ENCODE assay signal across 6 cellular contexts in genomic region chr2:219551863-219552381, GRCh38. TPM values are rescaled to one million over a fixed set of nuclear protein-coding genes. Genes with fewer than 3 reads are reported as not detected.
DNase-seq lines count a peak whose midpoint lies in the region; ATAC-seq and TF ChIP-seq lines count a peak whose summit lies in the region.

No MANE protein-coding gene starts in this region.

- no peak overlapping the region for H3K27ac Mint-ChIP-seq in activated T-cell treated with anti-CD3 and anti-CD28 coated beads, Interleukin-2, amount 50 U/mL, for 24 hours

- peaks cover 7% of the 10 kb centered on the region for H3K4me1 ChIP-seq in hepatocyte (ENCODE audit: insufficient read depth)
- H3K4me1 ChIP-seq in upper lobe of right lung = peaks cover 11% of the 10 kb centered on the region

- H3K27me3 ChIP-seq in hepatocyte = peaks cover 9% of the 10 kb centered on the region
- peaks cover 23% of the 10 kb centered on the region for H3K27me3 ChIP-seq in upper lobe of right lung

- H3K4me2 ChIP-seq in hepatocyte = peak overlapping the region; percentile 100

- H3K27me3 Mint-ChIP-seq in activated T-cell treated with anti-CD3 and anti-CD28 coated beads, Interleukin-2, amount 50 U/mL, for 24 hours = peaks cover 61% of the 10 kb centered on the region

- no peaks in the 10 kb centered on the region for H3K36me3 Mint-ChIP-seq in activated T-cell treated with anti-CD3 and anti-CD28 coated beads, Interleukin-2, amount 50 U/mL, for 24 hours (ENCODE audit: low read depth)

- H3K79me2 ChIP-seq in hepatocyte = no peaks in the 10 kb centered on the region

- no peak for DNase-seq in activated T-cell treated with anti-CD3 and anti-CD28 coated beads, Interleukin-2, amount 50 U/mL, for 24 hours
- DNase-seq in activated T-cell treated with anti-CD3 and anti-CD28 coated beads for 4 hours = no peak
- peak; percentile 71 for DNase-seq in OCI-M1 (lab: John Stamatoyannopoulos, UW)
- no peak for DNase-seq in hepatocyte (ENCODE audit: low spot score)
- DNase-seq in upper lobe of right lung = no peak
- DNase-seq in NCI-H2171 (lab: John Stamatoyannopoulos, UW) = no peak

- H3K4me1 Mint-ChIP-seq in activated T-cell treated with anti-CD3 and anti-CD28 coated beads, Interleukin-2, amount 50 U/mL, for 24 hours (ENCODE audit: low read depth) = peaks cover 10% of the 10 kb centered on the region

- 2% methylated on average over 28 of the region's 31 CpGs for WGBS in hepatocyte (ENCODE audit: low lambda C conversion rate, missing lambda C conversion rate)

- peak overlapping the region; percentile 68 for H3K27ac ChIP-seq in hepatocyte
- no peak overlapping the region for H3K27ac ChIP-seq in upper lobe of right lung

- peak overlapping the region; percentile 83 for H2AFZ ChIP-seq in hepatocyte

- no peaks in the 10 kb centered on the region for H3K9me3 Mint-ChIP-seq in activated T-cell treated with anti-CD3 and anti-CD28 coated beads, Interleukin-2, amount 50 U/mL, for 24 hours

- intact Hi-C loops in upper lobe of right lung (cut with DNase I) = no loop called here

- H3K4me3 Mint-ChIP-seq in activated T-cell treated with anti-CD3 and anti-CD28 coated beads, Interleukin-2, amount 50 U/mL, for 24 hours = peak overlapping the region; percentile 66

- no peaks in the 10 kb centered on the region for H3K9me2 ChIP-seq in hepatocyte (replicated peaks; ENCODE audit: insufficient read depth)

- H3K4me3 ChIP-seq in hepatocyte (peak overlapping the region; percentile 83), upper lobe of right lung (peak overlapping the region; percentile 69)

- H3K9me3 ChIP-seq in hepatocyte (ENCODE audit: low read depth) (no peaks in the 10 kb centered on the region), upper lobe of right lung (no peaks in the 10 kb centered on the region)

- no peak for TF ChIP-seq CTCF in hepatocyte (IDR thresholded peaks at IDR 0.05; ENCODE audit: poor library complexity)
- no peak for TF ChIP-seq CTCF in upper lobe of right lung (IDR thresholded peaks at IDR 0.05)

- no peaks in the 10 kb centered on the region for H4K20me1 ChIP-seq in hepatocyte (ENCODE audit: insufficient read depth, poor library complexity, severe bottlenecking)

- peak; percentile 2 for ATAC-seq in upper lobe of right lung

- no peaks in the 10 kb centered on the region for H3K36me3 ChIP-seq in hepatocyte (replicated peaks; ENCODE audit: insufficient read depth, low read depth)
- no peaks in the 10 kb centered on the region for H3K36me3 ChIP-seq in upper lobe of right lung

RNA-seq across cellular contexts. Expression of gene TMEM198, which starts 8.1 kb away (rescaled TPM):
- total RNA-seq in hepatocyte (7.3 and 8.0 TPM in 2 replicates), upper lobe of right lung (2.9 TPM)
- 10.4 and 12.2 TPM in 2 replicates for polyA plus RNA-seq in hepatocyte

RNA-seq across cellular contexts. Expression of gene CHPF, which starts 8.3 kb away (rescaled TPM):
- total RNA-seq in hepatocyte = 180 and 193 TPM in 2 replicates
- polyA plus RNA-seq in hepatocyte = 315 and 361 TPM in 2 replicates
- total RNA-seq in upper lobe of right lung = 45.3 TPM

RNA-seq across cellular contexts. Expression of gene OBSL1, which starts 19.4 kb away (rescaled TPM):
- total RNA-seq in hepatocyte (72.4 and 84.6 TPM in 2 replicates), upper lobe of right lung (72.8 TPM)
- polyA plus RNA-seq in hepatocyte = 61.0 and 73.7 TPM in 2 replicates

RNA-seq across cellular contexts. Expression of gene INHA, which starts 20.2 kb away (rescaled TPM):
- total RNA-seq in hepatocyte (3.3 and 5.6 TPM in 2 replicates), upper lobe of right lung (0.43 TPM)
- 8.1 and 9.2 TPM in 2 replicates for polyA plus RNA-seq in hepatocyte

RNA-seq across cellular contexts. Expression of gene ASIC4, which starts 37.6 kb away (rescaled TPM):
- total RNA-seq in hepatocyte = not detected in 2 replicates
- 0.07 TPM in 1 of 2 replicates, not detected in the other for polyA plus RNA-seq in hepatocyte
- total RNA-seq in upper lobe of right lung = 0.55 TPM
